Comparison of ENCODE assay signal across 4 cellular contexts in genomic region chr15:75319191-75319897, GRCh38. TPM values are rescaled to one million over a fixed set of nuclear protein-coding genes. Genes with fewer than 3 reads are reported as not detected.
"Had no signal": no experiment of that assay in that cellular context is flagged by ENCODE, and none has a peak within 500 bp of the region (broad histone marks: within the 10 kb centered on the region; RNA-seq: fewer than 3 reads in every experiment).

No MANE protein-coding gene starts in this region.

RNA-seq across cellular contexts. Expression of gene GOLGA6D, which starts 36.7 kb away (rescaled TPM):
- total RNA-seq: IMR-90, M059J, Right ventricle myocardium superior, SJSA1 had no signal
- polyA plus RNA-seq: IMR-90 had no signal
